8 cellular contexts compared by ENCODE assay signal in the genomic region with DNA sequence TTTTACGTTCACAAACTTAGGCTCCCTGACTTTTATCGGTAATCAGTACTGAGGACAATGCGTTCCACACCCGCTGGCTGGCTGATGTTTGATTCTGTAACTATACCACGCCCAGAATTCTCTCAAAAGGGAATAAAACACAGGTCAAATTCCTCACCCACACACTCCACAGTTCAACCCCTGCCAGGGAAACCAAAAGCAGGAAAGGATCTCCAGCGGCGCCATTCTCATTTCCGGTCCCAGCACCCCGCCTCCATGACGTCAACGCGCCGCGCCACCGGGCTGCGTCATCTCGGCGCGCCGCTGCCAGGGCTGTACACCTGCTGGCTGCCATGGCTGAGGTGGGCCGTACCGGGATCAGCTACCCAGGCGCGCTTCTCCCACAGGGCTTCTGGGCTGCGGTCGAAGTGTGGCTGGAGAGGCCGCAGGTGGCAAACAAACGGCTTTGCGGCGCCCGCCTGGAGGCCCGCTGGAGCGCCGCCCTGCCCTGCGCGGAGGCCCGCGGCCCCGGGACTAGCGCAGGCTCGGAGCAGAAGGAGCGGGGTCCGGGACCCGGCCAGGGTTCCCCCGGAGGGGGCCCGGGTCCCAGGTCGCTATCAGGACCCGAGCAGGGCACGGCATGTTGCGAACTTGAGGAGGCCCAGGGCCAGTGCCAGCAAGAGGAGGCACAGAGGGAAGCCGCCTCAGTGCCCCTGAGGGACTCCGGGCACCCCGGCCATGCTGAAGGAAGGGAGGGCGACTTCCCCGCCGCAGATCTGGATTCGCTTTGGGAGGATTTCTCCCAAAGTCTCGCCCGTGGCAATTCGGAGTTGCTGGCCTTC. TPM values are rescaled to one million over a fixed set of nuclear protein-coding genes. Genes with fewer than 3 reads are reported as not detected.
A peak's percentile ranks its signal among the peaks of the same experiment; 100 is the strongest.
DNase-seq lines count a peak whose midpoint lies in the region; ATAC-seq, FAIRE-seq and TF ChIP-seq lines count a peak whose summit lies in the region.

Gene ACOX3 (minus strand): TSS at position 233 of the 821 bp plus-strand sequence. CDS start 24,202 bp downstream, outside the sequence.
Gene TRMT44 (plus strand): TSS at position 287 of the 821 bp plus-strand sequence. CDS start 46 bp downstream, at position 333.

- peaks cover 7 to 71% (median 63%) of the 10 kb centered on the region in 12 donors for H3K4me1 ChIP-seq in heart left ventricle

- TF ChIP-seq POLR2A in GM12892 (IDR thresholded peaks at IDR 0.05; ENCODE audit: low read depth, low read length) (peak; percentile 75), heart left ventricle (IDR thresholded peaks at IDR 0.05) (peak in 1 of 2 donors; percentile 61)

- H3K27ac Mint-ChIP-seq in T-helper 1 cell treated with Interleukin-12 subunit alpha and Interleukin-12 subunit beta and Interleukin-4 antibody, amounts not matched to agents 30 μg/mL and 1 μg/mL, for 36 hours = peak within 1 kb of the TSS; percentile 96
- peak within 1 kb of the TSS; percentile 99 for H3K27ac Mint-ChIP-seq in type B pancreatic cell

- H3K27ac ChIP-seq in heart left ventricle = peak within 1 kb of the TSS; percentile 87 to 98 (median 94)

- H3K4me3 Mint-ChIP-seq in T-helper 1 cell treated with Interleukin-12 subunit alpha and Interleukin-12 subunit beta and Interleukin-4 antibody, amounts not matched to agents 30 μg/mL and 1 μg/mL, for 36 hours = peak within 1 kb of the TSS; percentile 90
- H3K4me3 Mint-ChIP-seq in type B pancreatic cell = peak within 1 kb of the TSS; percentile 98

- FAIRE-seq in GM12892 (lab: Jason Lieb, UNC) = peak; percentile 94

- DNase-seq in GM12892 (ENCODE audit: insufficient read length) = peak; percentile 80
- peak; percentile 55 for DNase-seq in NCI-H146 treated with DMSO at 0.1 percent for 48 hours (lab: John Stamatoyannopoulos, UW; ENCODE audit: unreplicated experiment)
- peak; percentile 84 for DNase-seq in amniotic epithelial cell (ENCODE audit: low read depth)
- DNase-seq in heart left ventricle = peak; percentile 89 to 94 (median 92)
- DNase-seq in posterior cingulate gyrus = peak; percentile 85 to 99 (median 92)
- peak; percentile 97 for DNase-seq in type B pancreatic cell (ENCODE audit: extremely low spot score, unreplicated experiment)

- H3K27me3 ChIP-seq in heart left ventricle = no peaks in the 10 kb centered on the region

- no peak for TF ChIP-seq CTCF in heart left ventricle (IDR thresholded peaks at IDR 0.05)
- TF ChIP-seq CTCF in type B pancreatic cell (conservative IDR thresholded peaks at IDR 0.05) = no peak

- ATAC-seq in HG02798 (IDR thresholded peaks at IDR 0.05; ENCODE audit: poor library complexity, unreplicated experiment) = peak; percentile 91
- ATAC-seq in heart left ventricle = peak; percentile 82 to 96 (median 94)

- no peaks in the 10 kb centered on the region for H3K9me3 ChIP-seq in heart left ventricle

- H3K36me3 Mint-ChIP-seq in T-helper 1 cell treated with Interleukin-12 subunit alpha and Interleukin-12 subunit beta and Interleukin-4 antibody, amounts not matched to agents 30 μg/mL and 1 μg/mL, for 36 hours (ENCODE audit: low read depth) = peaks cover 2% of the 10 kb centered on the region
- peaks cover 5% of the 10 kb centered on the region for H3K36me3 Mint-ChIP-seq in type B pancreatic cell

- H3K36me3 ChIP-seq in heart left ventricle = peaks cover 0 to 5% (median 0%) of the 10 kb centered on the region in 9 donors

- peaks cover 63% of the 10 kb centered on the region for H3K4me1 Mint-ChIP-seq in T-helper 1 cell treated with Interleukin-12 subunit alpha and Interleukin-12 subunit beta and Interleukin-4 antibody, amounts not matched to agents 30 μg/mL and 1 μg/mL, for 36 hours (ENCODE audit: low read depth)
- peaks cover 60% of the 10 kb centered on the region for H3K4me1 Mint-ChIP-seq in type B pancreatic cell (ENCODE audit: unreplicated experiment)

- no peaks in the 10 kb centered on the region for H3K27me3 Mint-ChIP-seq in T-helper 1 cell treated with Interleukin-12 subunit alpha and Interleukin-12 subunit beta and Interleukin-4 antibody, amounts not matched to agents 30 μg/mL and 1 μg/mL, for 36 hours (ENCODE audit: low read depth)
- no peaks in the 10 kb centered on the region for H3K27me3 Mint-ChIP-seq in type B pancreatic cell

- H3K4me3 ChIP-seq in heart left ventricle = peak within 1 kb of the TSS; percentile 66 to 100 (median 93)

- H3K9me3 Mint-ChIP-seq in T-helper 1 cell treated with Interleukin-12 subunit alpha and Interleukin-12 subunit beta and Interleukin-4 antibody, amounts not matched to agents 30 μg/mL and 1 μg/mL, for 36 hours = no peaks in the 10 kb centered on the region
- H3K9me3 Mint-ChIP-seq in type B pancreatic cell = peaks cover 6% of the 10 kb centered on the region

- intact Hi-C loops in heart left ventricle (cut with DNase I) (no loop called here), posterior cingulate gyrus (cut with DNase I) (loop anchor here (1.0 kb wide), 1 partner anchor 12 kb away; no protein-coding TSS in a partner anchor)

- WGBS in heart left ventricle, 4 donors = 0 to 1% (median 0%) methylated on average over 36 to 60 of the region's 60 CpGs

RNA-seq across cellular contexts. Expression of gene ACOX3, which starts in this region (rescaled TPM):
- polyA plus RNA-seq in GM12892 (2012; ENCODE audit: missing spikeins) = 11.6 TPM
- total RNA-seq in heart left ventricle (10 to 100 TPM; 18.8 to 51.6 (median 24.1) TPM), type B pancreatic cell (ENCODE audit: low replicate concordance) (34.0 and 43.8 TPM in 2 replicates)
- 10 to 100 TPM; 16.9 to 27.0 TPM for polyA plus RNA-seq in heart left ventricle

RNA-seq across cellular contexts. Expression of gene TRMT44, which starts in this region (rescaled TPM):
- polyA plus RNA-seq in GM12892 (2012; ENCODE audit: missing spikeins) = 7.0 TPM
- total RNA-seq in heart left ventricle (10 to 100 TPM in 1 of 9 donors, 1 to 10 TPM in 8; 7.6 to 11.7 (median 8.6) TPM), type B pancreatic cell (ENCODE audit: low replicate concordance) (32.3 and 33.5 TPM in 2 replicates)
- 1 to 10 TPM; 6.1 to 6.7 TPM for polyA plus RNA-seq in heart left ventricle

Comparison
In these comparisons a context has a peak if more than half of its experiments do, and no peak if none do; other contexts are left out.
1. Peak in every context shown above with its lines: DNase-seq, ATAC-seq, H3K4me3 ChIP-seq and H3K27ac ChIP-seq.